ENCODE assay signal across 22 cellular contexts in the genomic region with DNA sequence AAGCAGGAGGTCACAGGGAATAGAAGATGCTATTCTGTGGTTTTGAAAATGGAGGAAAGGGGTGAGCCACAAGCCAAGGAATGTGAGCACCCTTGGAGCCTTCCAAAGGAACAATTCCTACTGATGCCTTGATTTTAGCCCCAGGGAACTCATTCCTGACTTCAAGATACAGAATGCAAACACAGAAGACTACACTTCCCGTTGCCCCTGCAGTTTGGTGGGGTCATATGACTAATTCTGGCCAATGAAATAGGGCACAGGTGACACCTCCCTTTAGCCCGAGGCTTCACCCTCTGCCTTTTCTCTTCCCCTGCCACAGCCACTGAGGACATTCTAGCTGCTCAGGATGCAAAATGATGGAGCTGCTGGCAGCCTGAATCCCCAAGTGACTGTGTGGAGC.
"Had no signal": no experiment of that assay in that cellular context is flagged by ENCODE, and none has a peak within 500 bp of the region (broad histone marks: within the 10 kb centered on the region; RNA-seq: fewer than 3 reads in every experiment).

No MANE protein-coding gene starts in this region.

- H3K4me1 Mint-ChIP-seq: activated CD4-positive, alpha-beta T cell treated with anti-CD3 and anti-CD28 coated beads for 36 hours; activated CD8-positive, alpha-beta memory T cell treated with anti-CD3 and anti-CD28 coated beads, Interleukin-2, amount 10 ng/mL, durations not matched to agents 7 days and 5 days; activated naive CD4-positive, alpha-beta T cell treated with anti-CD3 and anti-CD28 coated beads, Interleukin-2, amount 50 U/mL, for 24 hours; natural killer cell; stimulated activated memory B cell treated with anti-CD40 and anti-IgM and Interleukin-4, amounts not matched to agents 10 μg/mL and 1 μg/mL and 100 μg/mL, for 72 hours had no signal

- H2AFZ ChIP-seq: parathyroid adenoma had no signal

- H3K36me3 Mint-ChIP-seq: activated CD4-positive, alpha-beta memory T cell treated with anti-CD3 and anti-CD28 coated beads for 36 hours; activated CD8-positive, alpha-beta memory T cell treated with anti-CD3 and anti-CD28 coated beads, Interleukin-2, amount 10 ng/mL, durations not matched to agents 7 days and 5 days; activated naive CD4-positive, alpha-beta T cell treated with anti-CD3 and anti-CD28 coated beads, Interleukin-2, amount 50 U/mL, for 24 hours; natural killer cell; stimulated activated memory B cell treated with anti-CD40 and anti-IgM and Interleukin-4, amounts not matched to agents 10 μg/mL and 1 μg/mL and 100 μg/mL, for 72 hours had no signal

- H3K4me3 Mint-ChIP-seq: activated CD4-positive, alpha-beta memory T cell treated with anti-CD3 and anti-CD28 coated beads for 36 hours; activated CD4-positive, alpha-beta T cell treated with anti-CD3 and anti-CD28 coated beads for 36 hours; activated CD8-positive, alpha-beta memory T cell treated with anti-CD3 and anti-CD28 coated beads, Interleukin-2, amount 10 ng/mL, durations not matched to agents 7 days and 5 days; activated naive CD4-positive, alpha-beta T cell treated with anti-CD3 and anti-CD28 coated beads, Interleukin-2, amount 50 U/mL, for 24 hours; natural killer cell; stimulated activated memory B cell treated with anti-CD40 and anti-IgM and Interleukin-4, amounts not matched to agents 10 μg/mL and 1 μg/mL and 100 μg/mL, for 72 hours had no signal

- H3K27me3 ChIP-seq: adrenal gland, neutrophil had no signal

- H3K36me3 ChIP-seq: adrenal gland, neutrophil, WERI-Rb-1 had no signal

- H3K27me3 Mint-ChIP-seq: activated CD4-positive, alpha-beta memory T cell treated with anti-CD3 and anti-CD28 coated beads for 36 hours; activated CD4-positive, alpha-beta T cell treated with anti-CD3 and anti-CD28 coated beads for 36 hours; activated CD8-positive, alpha-beta memory T cell treated with anti-CD3 and anti-CD28 coated beads, Interleukin-2, amount 10 ng/mL, durations not matched to agents 7 days and 5 days; activated naive CD4-positive, alpha-beta T cell treated with anti-CD3 and anti-CD28 coated beads, Interleukin-2, amount 50 U/mL, for 24 hours; stimulated activated memory B cell treated with anti-CD40 and anti-IgM and Interleukin-4, amounts not matched to agents 10 μg/mL and 1 μg/mL and 100 μg/mL, for 72 hours had no signal

- H3K9ac ChIP-seq: parathyroid adenoma had no signal

- FAIRE-seq: endothelial cell of umbilical vein had no signal

- H3K4me3 ChIP-seq: adrenal gland had no signal

- H3K9me3 ChIP-seq: adrenal gland, neutrophil had no signal

- ATAC-seq: activated CD4-positive, alpha-beta T cell treated with anti-CD3 and anti-CD28 coated beads for 36 hours; activated CD8-positive, alpha-beta memory T cell treated with anti-CD3 and anti-CD28 coated beads, Interleukin-2, amount 10 ng/mL, durations not matched to agents 7 days and 5 days; left ventricle myocardium superior; stimulated activated memory B cell treated with anti-CD40 and anti-IgM and Interleukin-4, amounts not matched to agents 10 μg/mL and 1 μg/mL and 100 μg/mL, for 72 hours had no signal

- H3K27ac Mint-ChIP-seq: activated CD4-positive, alpha-beta memory T cell treated with anti-CD3 and anti-CD28 coated beads for 36 hours; activated CD4-positive, alpha-beta T cell treated with anti-CD3 and anti-CD28 coated beads for 36 hours; activated CD8-positive, alpha-beta memory T cell treated with anti-CD3 and anti-CD28 coated beads, Interleukin-2, amount 10 ng/mL, durations not matched to agents 7 days and 5 days; activated naive CD4-positive, alpha-beta T cell treated with anti-CD3 and anti-CD28 coated beads, Interleukin-2, amount 50 U/mL, for 24 hours; activated T-helper 2 cell treated with anti-CD3 and anti-CD28 coated beads, Interferon-gamma antibody, Interleukin-2, Interleukin-4, amounts not matched to agents 10 μg/mL and 5 μg/mL and 100 μg/mL, durations not matched to agents 14 hours and 24 hours and 36 hours; natural killer cell; stimulated activated memory B cell treated with anti-CD40 and anti-IgM and Interleukin-4, amounts not matched to agents 10 μg/mL and 1 μg/mL and 100 μg/mL, for 72 hours had no signal

- H3K4me1 ChIP-seq: parathyroid adenoma had no signal

- H3K27ac ChIP-seq: neutrophil, parathyroid adenoma, WERI-Rb-1 had no signal

- DNase-seq: activated CD4-positive, alpha-beta memory T cell treated with anti-CD3 and anti-CD28 coated beads for 36 hours; activated CD4-positive, alpha-beta T cell treated with anti-CD3 and anti-CD28 coated beads for 36 hours; activated CD8-positive, alpha-beta memory T cell treated with anti-CD3 and anti-CD28 coated beads, Interleukin-2, amount 10 ng/mL, durations not matched to agents 7 days and 5 days; activated T-cell treated with anti-CD3 and anti-CD28 coated beads, Interleukin-2, amount 50 U/mL, for 1 hour; caudate nucleus; cortex of kidney; effector CD8-positive, alpha-beta T cell; foreskin fibroblast; glutamatergic neuron; hypothalamus; mesenchymal stem cell; natural killer cell; stimulated activated CD4-positive, alpha-beta T cell treated with anti-CD3 and anti-CD28 coated beads, Interleukin-2, amount 100 ng/mL, for 48 hours; WERI-Rb-1 had no signal

- H3K9me3 Mint-ChIP-seq: activated CD4-positive, alpha-beta memory T cell treated with anti-CD3 and anti-CD28 coated beads for 36 hours; activated naive CD4-positive, alpha-beta T cell treated with anti-CD3 and anti-CD28 coated beads, Interleukin-2, amount 50 U/mL, for 24 hours; activated T-helper 2 cell treated with anti-CD3 and anti-CD28 coated beads, Interferon-gamma antibody, Interleukin-2, Interleukin-4, amounts not matched to agents 10 μg/mL and 5 μg/mL and 100 μg/mL, durations not matched to agents 14 hours and 24 hours and 36 hours; natural killer cell had no signal
